ENCODE assay signal across 31 cellular contexts in the genomic region with DNA sequence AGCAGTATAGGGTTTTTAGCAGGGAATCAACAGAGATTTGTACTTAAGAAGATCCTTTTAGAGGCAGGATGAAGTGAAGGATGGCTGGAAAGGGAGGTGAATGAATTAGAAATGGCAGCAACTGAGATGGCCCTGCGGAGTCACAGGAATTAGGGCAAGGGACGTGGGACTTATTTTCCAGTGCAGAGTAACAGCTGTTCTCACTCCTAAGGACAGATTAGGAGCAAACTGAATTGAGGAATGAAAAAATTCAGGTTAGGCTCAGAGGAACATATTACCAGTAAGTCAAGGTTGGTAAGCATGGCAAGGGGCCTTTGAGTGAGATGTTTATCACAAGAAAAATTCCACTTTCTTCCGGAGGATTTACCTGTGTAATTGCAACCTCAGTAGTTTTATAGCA. TPM values are rescaled to one million over a fixed set of nuclear protein-coding genes. Genes with fewer than 3 reads are reported as not detected.
"Had no signal": no experiment of that assay in that cellular context is flagged by ENCODE, and none has a peak within 500 bp of the region (broad histone marks: within the 10 kb centered on the region; RNA-seq: fewer than 3 reads in every experiment).

No MANE protein-coding gene starts in this region.

- H3K27me3 Mint-ChIP-seq: activated CD4-positive, alpha-beta memory T cell treated with anti-CD3 and anti-CD28 coated beads for 36 hours; activated naive CD4-positive, alpha-beta T cell treated with anti-CD3 and anti-CD28 coated beads, Interleukin-2, amount 10 ng/mL, durations not matched to agents 7 days and 5 days; brain had no signal

- H3K4me1 Mint-ChIP-seq: activated naive CD4-positive, alpha-beta T cell treated with anti-CD3 and anti-CD28 coated beads, Interleukin-2, amount 10 ng/mL, durations not matched to agents 7 days and 5 days; activated naive CD8-positive, alpha-beta T cell treated with anti-CD3 and anti-CD28 coated beads, Interleukin-2, amount 50 U/mL, for 24 hours; brain had no signal

- H3K4me3 Mint-ChIP-seq: activated CD4-positive, alpha-beta memory T cell treated with anti-CD3 and anti-CD28 coated beads for 36 hours; activated naive CD4-positive, alpha-beta T cell treated with anti-CD3 and anti-CD28 coated beads, Interleukin-2, amount 10 ng/mL, durations not matched to agents 7 days and 5 days; activated naive CD8-positive, alpha-beta T cell; activated naive CD8-positive, alpha-beta T cell treated with anti-CD3 and anti-CD28 coated beads, Interleukin-2, amount 50 U/mL, for 24 hours; activated T-cell treated with anti-CD3 and anti-CD28 coated beads, Interleukin-2, amount 50 U/mL, for 4 hours; brain had no signal

- H3K9me3 Mint-ChIP-seq: activated CD4-positive, alpha-beta memory T cell treated with anti-CD3 and anti-CD28 coated beads for 36 hours; activated naive CD4-positive, alpha-beta T cell treated with anti-CD3 and anti-CD28 coated beads, Interleukin-2, amount 10 ng/mL, durations not matched to agents 7 days and 5 days; activated naive CD8-positive, alpha-beta T cell treated with anti-CD3 and anti-CD28 coated beads, Interleukin-2, amount 50 U/mL, for 24 hours; activated T-cell treated with anti-CD3 and anti-CD28 coated beads, Interleukin-2, amount 50 U/mL, for 4 hours; brain had no signal

- H3K27ac ChIP-seq: Peyer's patch had no signal

- H3K36me3 Mint-ChIP-seq: activated CD4-positive, alpha-beta memory T cell treated with anti-CD3 and anti-CD28 coated beads for 36 hours; activated naive CD4-positive, alpha-beta T cell treated with anti-CD3 and anti-CD28 coated beads, Interleukin-2, amount 10 ng/mL, durations not matched to agents 7 days and 5 days; activated naive CD8-positive, alpha-beta T cell; brain had no signal

- H3K27ac Mint-ChIP-seq: activated CD4-positive, alpha-beta memory T cell treated with anti-CD3 and anti-CD28 coated beads for 36 hours; activated naive CD4-positive, alpha-beta T cell treated with anti-CD3 and anti-CD28 coated beads, Interleukin-2, amount 10 ng/mL, durations not matched to agents 7 days and 5 days; activated naive CD8-positive, alpha-beta T cell; activated naive CD8-positive, alpha-beta T cell treated with anti-CD3 and anti-CD28 coated beads, Interleukin-2, amount 50 U/mL, for 24 hours; brain had no signal

- FAIRE-seq: bronchial epithelial cell, K562 had no signal

- DNase-seq: activated CD4-positive, alpha-beta memory T cell treated with anti-CD3 and anti-CD28 coated beads for 36 hours; activated CD4-positive, alpha-beta T cell treated with anti-CD3 and anti-CD28 coated beads, Interleukin-2, amount 50 U/mL, for 1 hour; activated CD8-positive, alpha-beta memory T cell treated with anti-CD3 and anti-CD28 coated beads, Interleukin-2, amount 50 U/mL, for 4 hours; activated effector memory CD4-positive, alpha-beta T cell treated with Interleukin-2 at 50 U/mL for 16 hours; activated naive CD4-positive, alpha-beta T cell treated with anti-CD3 and anti-CD28 coated beads, Interleukin-2, amount 10 ng/mL, durations not matched to agents 7 days and 5 days; activated naive CD8-positive, alpha-beta T cell treated with anti-CD3 and anti-CD28 coated beads, Interleukin-2, amount 50 U/mL, for 24 hours; activated T-cell treated with anti-CD3 and anti-CD28 coated beads for 4 hours; activated T-cell treated with anti-CD3 and anti-CD28 coated beads, Interleukin-2, amount 50 U/mL, for 4 hours; anterior cingulate cortex; caudate nucleus; IMR-90; Karpas-422; NCI-H1105; NCI-H1417 treated with DMSO at 0.1 percent for 48 hours; NCI-H187 treated with DMSO at 0.1 percent for 48 hours; NCI-H2081; NCI-H226; NCI-H446 treated with DMSO at 0.1 percent for 48 hours; NCI-H526; NCI-H774; Peyer's patch; RPMI8226; SIG-M5; SW 1271; T-helper 1 cell; T-helper 2 cell; T-helper 9 cell had no signal

- H3K36me3 ChIP-seq: Peyer's patch had no signal

- H3K4me1 ChIP-seq: Peyer's patch had no signal

- ATAC-seq: activated naive CD8-positive, alpha-beta T cell treated with anti-CD3 and anti-CD28 coated beads, Interleukin-2, amount 50 U/mL, for 24 hours; activated T-cell treated with anti-CD3 and anti-CD28 coated beads, Interleukin-2, amount 50 U/mL, for 4 hours; K562 had no signal

- H3K27me3 ChIP-seq: Peyer's patch had no signal

- H3K4me3 ChIP-seq: K562, Peyer's patch had no signal

- H3K9me3 ChIP-seq: Peyer's patch had no signal

RNA-seq across cellular contexts. Expression of a gene that starts 34.4 kb away (rescaled TPM):
- total RNA-seq: activated CD4-positive, alpha-beta memory T cell treated with anti-CD3 and anti-CD28 coated beads for 36 hours; IMR-90; K562 had no signal
- polyA plus RNA-seq: IMR-90, K562 had no signal

RNA-seq across cellular contexts. Expression of a gene that starts 34.9 kb away (rescaled TPM):
- total RNA-seq: activated CD4-positive, alpha-beta memory T cell treated with anti-CD3 and anti-CD28 coated beads for 36 hours; IMR-90; K562 had no signal
